Comparison of ENCODE assay signal across 5 cellular contexts in genomic region chrX:16962661-16963060, GRCh38. TPM values are rescaled to one million over a fixed set of nuclear protein-coding genes. Genes with fewer than 3 reads are reported as not detected.
DNase-seq lines count a peak whose midpoint lies in the region; ATAC-seq, FAIRE-seq and TF ChIP-seq lines count a peak whose summit lies in the region.
"Not testable (repeated sequence)": the region's sequence is repeated elsewhere in the genome, so short reads cannot be mapped to it uniquely, and the experiment has no call there.

No MANE protein-coding gene starts in this region.

- DNase-seq in A549 (ENCODE audit: low read depth in 1 of 2, low spot score in 1 of 2); SJCRH30; astrocyte (ENCODE audit: low read depth): not testable (repeated sequence)
- peak; percentile 55 to 68 for DNase-seq in trophoblast cell

- not testable (repeated sequence) for H3K36me3 ChIP-seq in SJCRH30; astrocyte (ENCODE audit: insufficient read depth, low read length); neural cell (ENCODE audit: insufficient read depth, low read length); trophoblast cell (ENCODE audit: control insufficient read depth in 1 of 2, insufficient read depth in 2 of 2, low read length in 2 of 2)

- H2AK5ac ChIP-seq in trophoblast cell (ENCODE audit: low read length), result not testable (repeated sequence)

- not testable (repeated sequence) for H2BK12ac ChIP-seq in trophoblast cell (ENCODE audit: low read length)

- H3K36me3 Mint-ChIP-seq in astrocyte (ENCODE audit: low read depth, unreplicated experiment), result not testable (repeated sequence)

- H4K8ac ChIP-seq in trophoblast cell (ENCODE audit: low read depth, low read length), result not testable (repeated sequence)

- TF ChIP-seq POLR2A in A549 (IDR thresholded peaks at IDR 0.05; ENCODE audit: low read length), result not testable (repeated sequence)

- WGBS in A549 (ENCODE audit: missing lambda C conversion rate), result 63% methylated on average over 4 of the region's 4 CpGs
- WGBS in trophoblast cell (ENCODE audit: extremely low coverage, insufficient coverage, insufficient read length), result no CpG with 5 or more reads among the region's 4 CpGs

- CTCF ChIA-PET in A549 (lab: Yijun Ruan, JAX), result not testable (repeated sequence)

- H3K9me2 ChIP-seq in neural cell (ENCODE audit: insufficient read depth, low read length), result not testable (repeated sequence)

- H3K79me1 ChIP-seq in trophoblast cell (ENCODE audit: low read length), result not testable (repeated sequence)

- H3K4me1 Mint-ChIP-seq in astrocyte (ENCODE audit: low read depth, unreplicated experiment), result not testable (repeated sequence)

- H3K14ac ChIP-seq in trophoblast cell (ENCODE audit: low read length), result not testable (repeated sequence)

- not testable (repeated sequence) for H3K4me2 ChIP-seq in A549; astrocyte (ENCODE audit: low read length); neural cell (ENCODE audit: low read length); trophoblast cell (ENCODE audit: low read length)

- not testable (repeated sequence) for H3K23ac ChIP-seq in trophoblast cell (ENCODE audit: low read length)

- not testable (repeated sequence) for ATAC-seq in A549

- not testable (repeated sequence) for H3K27ac Mint-ChIP-seq in astrocyte (ENCODE audit: unreplicated experiment)

- POLR2A ChIA-PET in A549 (lab: Yijun Ruan, JAX), result interaction anchor here (0.6 kb wide), 1 partner anchor 191 kb away, joined by 6 read pairs; no protein-coding TSS in a partner anchor

- TF ChIP-seq EP300 in A549 (IDR thresholded peaks at IDR 0.05); neural cell (conservative IDR thresholded peaks at IDR 0.05; ENCODE audit: poor library complexity, severe bottlenecking): not testable (repeated sequence)

- TF ChIP-seq RAD21 in A549 (conservative IDR thresholded peaks at IDR 0.05 in 1 of 2, IDR thresholded peaks at IDR 0.05 in 1 of 2); neural cell (conservative IDR thresholded peaks at IDR 0.05): not testable (repeated sequence)

- H4K91ac ChIP-seq in trophoblast cell (ENCODE audit: low read depth, low read length), result not testable (repeated sequence)

- TF ChIP-seq CTCF in A549 (IDR thresholded peaks at IDR 0.05); astrocyte (IDR thresholded peaks at IDR 0.05; ENCODE audit: insufficient read depth, low read depth, low read length); neural cell (IDR thresholded peaks at IDR 0.05; ENCODE audit: poor library complexity, severe bottlenecking): not testable (repeated sequence)

- not testable (repeated sequence) for H2AFZ ChIP-seq in astrocyte (ENCODE audit: low read depth, low read length); neural cell (ENCODE audit: low read depth, low read length); trophoblast cell (ENCODE audit: insufficient read depth, low read length, poor library complexity)

- H4K20me1 ChIP-seq in astrocyte (ENCODE audit: insufficient read depth, low read length); neural cell (ENCODE audit: insufficient read depth): not testable (repeated sequence)

- H3K9me3 ChIP-seq in A549; SJCRH30 (replicated peaks); astrocyte (ENCODE audit: insufficient read depth, low read depth, low read length); neural cell (ENCODE audit: low read length); trophoblast cell (ENCODE audit: insufficient read depth, low read depth, low read length): not testable (repeated sequence)

- H3K27ac ChIP-seq in A549; astrocyte (ENCODE audit: low read depth, low read length); trophoblast cell (ENCODE audit: low read depth, low read length): not testable (repeated sequence)
- H3K27ac ChIP-seq in SJCRH30, result peak overlapping the region; percentile 80
- peak overlapping the region; percentile 68 for H3K27ac ChIP-seq in neural cell (ENCODE audit: low read length)

- not testable (repeated sequence) for H3K18ac ChIP-seq in trophoblast cell (ENCODE audit: low read length)

- not testable (repeated sequence) for H3K27me3 ChIP-seq in SJCRH30; astrocyte (ENCODE audit: insufficient read depth, low read length); neural cell (ENCODE audit: insufficient read depth, low read depth, low read length); trophoblast cell (ENCODE audit: insufficient read depth, low read length)

- not testable (repeated sequence) for H3K4me1 ChIP-seq in A549; SJCRH30; astrocyte (ENCODE audit: insufficient read depth, low read length); trophoblast cell (ENCODE audit: control insufficient read depth in 1 of 2, insufficient read depth in 2 of 2, low read length in 2 of 2)

- not testable (repeated sequence) for H3K9me3 Mint-ChIP-seq in astrocyte (ENCODE audit: unreplicated experiment)

- H3K79me2 ChIP-seq in astrocyte (ENCODE audit: insufficient read depth, low read length); neural cell (replicated peaks; ENCODE audit: insufficient read depth, low read length); trophoblast cell (ENCODE audit: control insufficient read depth, insufficient read depth, low read length, poor library complexity): not testable (repeated sequence)

- not testable (repeated sequence) for H3K27me3 Mint-ChIP-seq in astrocyte (ENCODE audit: low read depth, unreplicated experiment)

- H3K4me3 ChIP-seq in A549; SJCRH30; astrocyte (ENCODE audit: insufficient read depth, low read depth, low read length); neural cell (ENCODE audit: low read length); trophoblast cell (ENCODE audit: low read depth, low read length): not testable (repeated sequence)

- H3K9ac ChIP-seq in astrocyte (ENCODE audit: low read length); neural cell (ENCODE audit: low read length); trophoblast cell (ENCODE audit: low read length): not testable (repeated sequence)

- H3F3A ChIP-seq in neural cell (ENCODE audit: insufficient read depth, low read length, poor library complexity, severe bottlenecking), result not testable (repeated sequence)

- not testable (repeated sequence) for H3K4me3 Mint-ChIP-seq in astrocyte (ENCODE audit: unreplicated experiment)

- H2BK5ac ChIP-seq in trophoblast cell (ENCODE audit: low read depth, low read length, poor library complexity), result not testable (repeated sequence)

- peak; percentile 39 for FAIRE-seq in A549 (lab: Jason Lieb, UNC)
- peak; percentile 85 for FAIRE-seq in astrocyte (lab: Jason Lieb, UNC)

- not testable (repeated sequence) for H4K12ac ChIP-seq in trophoblast cell (ENCODE audit: low read depth, low read length)

- H2BK120ac ChIP-seq in trophoblast cell (ENCODE audit: insufficient read depth, low read length, poor library complexity), result not testable (repeated sequence)

- H3K4ac ChIP-seq in trophoblast cell (ENCODE audit: low read depth, low read length), result not testable (repeated sequence)

RNA-seq across cellular contexts. Expression of gene REPS2, which starts 16.2 kb away (rescaled TPM):
- polyA plus RNA-seq in A549 (2011; rRNA removed), result 0.45 and 0.76 TPM in 2 replicates
- 0.09 and 0.13 TPM in 2 replicates for polyA plus RNA-seq in A549 (2012; cell fraction: cytosol; rRNA removed)
- polyA plus RNA-seq in A549 (2012; cell fraction: nucleus; rRNA removed), result 0.01 and 0.02 TPM in 2 replicates
- 0.13 to 0.26 TPM (median 0.17 TPM) in 3 replicates for polyA plus RNA-seq in A549 (2017; fragmentation: RNase III; extraction: RNeasy Plus Mini Kit Qiagen cat#74134 plus additional on column Dnase treatment)
- polyA minus RNA-seq in A549 (2011; rRNA and poly(A)+ RNA removed), result 1.2 and 1.9 TPM in 2 replicates
- 1.7 and 1.8 TPM in 2 replicates for total RNA-seq in SJCRH30 (2014; rRNA removed; shearing (Covaris generic))
- 1.2 and 1.3 TPM in 2 replicates for total RNA-seq in astrocyte
- polyA plus RNA-seq in neural cell, result 14.4 and 15.1 TPM in 2 replicates
- 32.1 and 43.5 TPM in 2 replicates for polyA minus RNA-seq in neural cell
- polyA plus RNA-seq in trophoblast cell (2013), result 1.4 and 1.7 TPM in 2 replicates
